ENCODE assay signal across 8 cellular contexts in the genomic region with DNA sequence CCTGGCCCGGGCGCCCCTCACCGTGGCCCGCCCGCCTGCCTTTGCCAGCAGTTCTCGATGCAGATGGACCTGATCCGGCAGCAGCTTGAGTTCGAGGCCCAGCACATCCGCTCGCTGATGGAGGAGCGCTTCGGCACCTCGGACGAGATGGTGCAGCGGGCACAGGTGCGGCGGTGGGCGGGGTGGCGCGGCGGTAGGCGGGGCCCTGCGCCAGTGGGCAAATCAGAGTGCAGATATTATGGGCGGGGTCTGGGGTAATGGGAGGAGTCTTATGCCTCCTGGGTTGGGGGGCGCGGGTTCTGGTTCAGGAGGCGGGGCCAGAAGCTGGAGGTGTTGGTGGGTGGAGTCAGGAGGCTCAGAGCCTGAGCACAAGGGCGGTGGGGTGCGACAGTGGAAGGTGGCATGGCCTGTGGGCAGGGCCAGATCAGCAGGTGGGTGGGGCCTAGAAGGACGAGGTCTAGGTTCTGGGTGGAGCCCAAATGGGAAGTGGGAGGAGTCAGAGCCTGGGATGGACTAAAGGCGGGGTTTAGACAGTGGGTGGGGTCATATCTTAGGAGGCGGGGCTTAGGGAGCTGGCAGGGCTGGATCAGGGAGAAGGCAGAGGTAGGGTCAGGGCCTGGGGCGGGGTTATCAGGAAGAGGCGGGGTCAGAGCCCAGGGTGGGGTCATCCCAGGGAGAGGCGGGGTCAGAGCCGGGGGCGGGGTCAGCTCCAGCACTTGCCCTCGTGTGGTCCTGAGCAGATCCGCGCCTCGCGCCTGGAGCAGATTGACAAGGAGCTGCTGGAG. TPM values are rescaled to one million over a fixed set of nuclear protein-coding genes. Genes with fewer than 3 reads are reported as not detected.
DNase-seq lines count a peak whose midpoint lies in the region; ATAC-seq, FAIRE-seq and TF ChIP-seq lines count a peak whose summit lies in the region.

No MANE protein-coding gene starts in this region.

- peaks cover 3% of the 10 kb centered on the region for H3K4me1 ChIP-seq in OCI-LY1 (ENCODE audit: insufficient read depth, low read length, severe bottlenecking)

- no peak for TF ChIP-seq CTCF in OCI-LY1 (IDR thresholded peaks at IDR 0.05; ENCODE audit: low read length)
- TF ChIP-seq CTCF in chondrocyte (IDR thresholded peaks at IDR 0.05) = no peak

- intact Hi-C loops in activated naive CD4-positive, alpha-beta T cell treated with anti-CD3 and anti-CD28 coated beads for 36 hours (cut with micrococcal nuclease) = no loop called here

- no peak for TF ChIP-seq POLR2A in GM12892 (IDR thresholded peaks at IDR 0.05; ENCODE audit: low read depth, low read length)

- no peaks in the 10 kb centered on the region; the same call in 1 of the 2 replicates for H3K27me3 ChIP-seq in OCI-LY1 (ENCODE audit: insufficient read depth, low read length)

- no peaks in the 10 kb centered on the region for H4K20me1 ChIP-seq in OCI-LY1 (ENCODE audit: insufficient read depth, low read length)

- H3K4me1 Mint-ChIP-seq in activated naive CD4-positive, alpha-beta T cell treated with anti-CD3 and anti-CD28 coated beads for 36 hours (ENCODE audit: low read depth) = peaks cover 17% of the 10 kb centered on the region
- peaks cover 9% of the 10 kb centered on the region for H3K4me1 Mint-ChIP-seq in chondrocyte (ENCODE audit: low read depth)

- peak overlapping the region; percentile 15; the same call in 1 of the 2 replicates for H3K4me2 ChIP-seq in OCI-LY1 (ENCODE audit: low read length)

- no peak overlapping the region for H3K9ac ChIP-seq in OCI-LY1 (ENCODE audit: low read length)

- H2AFZ ChIP-seq in OCI-LY1 (ENCODE audit: low read length) = no peak overlapping the region

- H3K36me3 ChIP-seq in OCI-LY1 (ENCODE audit: insufficient read depth, low read length) = no peaks in the 10 kb centered on the region

- FAIRE-seq in GM12892 (lab: Jason Lieb, UNC) = peak; percentile 77

- H3K36me3 Mint-ChIP-seq in activated naive CD4-positive, alpha-beta T cell treated with anti-CD3 and anti-CD28 coated beads for 36 hours (ENCODE audit: low read depth) = peaks cover 2% of the 10 kb centered on the region
- peaks cover 6% of the 10 kb centered on the region for H3K36me3 Mint-ChIP-seq in chondrocyte (ENCODE audit: low read depth)

- H3K27me3 Mint-ChIP-seq in activated naive CD4-positive, alpha-beta T cell treated with anti-CD3 and anti-CD28 coated beads for 36 hours (ENCODE audit: low read depth) = peaks cover 43% of the 10 kb centered on the region
- H3K27me3 Mint-ChIP-seq in chondrocyte (ENCODE audit: low read depth) = peaks cover 21% of the 10 kb centered on the region

- H3K9me2 ChIP-seq in OCI-LY1 (ENCODE audit: low read depth, low read length) = no peaks in the 10 kb centered on the region

- no peaks in the 10 kb centered on the region for H3K9me3 Mint-ChIP-seq in activated naive CD4-positive, alpha-beta T cell treated with anti-CD3 and anti-CD28 coated beads for 36 hours
- H3K9me3 Mint-ChIP-seq in chondrocyte (ENCODE audit: low read depth) = no peaks in the 10 kb centered on the region

- ATAC-seq in stimulated activated naive CD8-positive, alpha-beta T cell treated with anti-CD3 and anti-CD28 coated beads, Interleukin-15, Interleukin-2, amounts not matched to agents 100 U/mL and 50 U/mL, for 24 hours = peak; percentile 67
- no peak for ATAC-seq in HG02588 (IDR thresholded peaks at IDR 0.05; ENCODE audit: unreplicated experiment)

- DNase-seq in AG08395 (ENCODE audit: low spot score) (peak; percentile 65), GM12892 (ENCODE audit: insufficient read length) (peak; percentile 71), hepatic stellate cell (ENCODE audit: low spot score) (peak; percentile 80), chondrocyte (ENCODE audit: low spot score) (no peak)
- peak; percentile 72 for DNase-seq in activated naive CD4-positive, alpha-beta T cell treated with anti-CD3 and anti-CD28 coated beads for 36 hours
- peak; percentile 71 for DNase-seq in stimulated activated naive CD8-positive, alpha-beta T cell treated with anti-CD3 and anti-CD28 coated beads, Interleukin-15, Interleukin-2, amounts not matched to agents 100 U/mL and 50 U/mL, for 24 hours

- no peaks in the 10 kb centered on the region for H3K9me3 ChIP-seq in OCI-LY1 (ENCODE audit: low read length)

- no peak overlapping the region for H3K4me3 ChIP-seq in OCI-LY1 (ENCODE audit: low read depth, low read length, poor library complexity, severe bottlenecking)

- no peak overlapping the region for H3K4me3 Mint-ChIP-seq in activated naive CD4-positive, alpha-beta T cell treated with anti-CD3 and anti-CD28 coated beads for 36 hours
- H3K4me3 Mint-ChIP-seq in chondrocyte (ENCODE audit: unreplicated experiment) = no peak overlapping the region

- no peaks in the 10 kb centered on the region for H3F3A ChIP-seq in OCI-LY1 (ENCODE audit: insufficient read depth, low read length)

- no peak overlapping the region for H3K27ac ChIP-seq in OCI-LY1 (ENCODE audit: low read depth, low read length, poor library complexity, severe bottlenecking)

- CTCF ChIA-PET in activated naive CD4-positive, alpha-beta T cell treated with anti-CD3 and anti-CD28 coated beads for 36 hours (lab: Charles Lee) = interaction anchor here (0.6 to 2.5 kb wide), 2 partner anchors 10 to 12 kb away, joined by 3 to 11 read pairs; no protein-coding TSS in a partner anchor

- no peaks in the 10 kb centered on the region for H3K79me2 ChIP-seq in OCI-LY1 (ENCODE audit: insufficient read depth, low read length)

- H3K27ac Mint-ChIP-seq in activated naive CD4-positive, alpha-beta T cell treated with anti-CD3 and anti-CD28 coated beads for 36 hours = no peak overlapping the region
- H3K27ac Mint-ChIP-seq in chondrocyte (ENCODE audit: unreplicated experiment) = no peak overlapping the region

RNA-seq across cellular contexts. Expression of gene APC2, which starts 5.6 kb away (rescaled TPM):
- polyA plus RNA-seq in GM12892 (2012; ENCODE audit: missing spikeins) = 0.23 TPM
- total RNA-seq in activated naive CD4-positive, alpha-beta T cell treated with anti-CD3 and anti-CD28 coated beads for 36 hours = under 1 TPM; 0.07 to 0.12 TPM
- 1.4 to 3.9 TPM (median 3.9 TPM) in 3 replicates for total RNA-seq in chondrocyte

RNA-seq across cellular contexts. Expression of gene RPS15, which starts 17.3 kb away (rescaled TPM):
- polyA plus RNA-seq in GM12892 (2012; ENCODE audit: missing spikeins) = 1,490 TPM
- total RNA-seq in activated naive CD4-positive, alpha-beta T cell treated with anti-CD3 and anti-CD28 coated beads for 36 hours = 1,000 to 10,000 TPM; 1,902 to 1,906 TPM
- total RNA-seq in chondrocyte = 614 to 734 TPM (median 636 TPM) in 3 replicates

RNA-seq across cellular contexts. Expression of gene C19orf25, which starts 23.5 kb away (rescaled TPM):
- 11.2 TPM for polyA plus RNA-seq in GM12892 (2012; ENCODE audit: missing spikeins)
- 10 to 100 TPM; 17.5 to 20.8 TPM for total RNA-seq in activated naive CD4-positive, alpha-beta T cell treated with anti-CD3 and anti-CD28 coated beads for 36 hours
- 23.3 to 24.7 TPM (median 24.2 TPM) in 3 replicates for total RNA-seq in chondrocyte

RNA-seq across cellular contexts. Expression of gene PCSK4, which starts 34.6 kb away (rescaled TPM):
- polyA plus RNA-seq in GM12892 (2012; ENCODE audit: missing spikeins) = 1.00 TPM
- 1 to 10 TPM; 1.5 to 1.7 TPM for total RNA-seq in activated naive CD4-positive, alpha-beta T cell treated with anti-CD3 and anti-CD28 coated beads for 36 hours
- total RNA-seq in chondrocyte = 3.3 to 4.0 TPM (median 3.9 TPM) in 3 replicates

RNA-seq across cellular contexts. Expression of gene REEP6, which starts 35.5 kb away (rescaled TPM):
- polyA plus RNA-seq in GM12892 (2012; ENCODE audit: missing spikeins) = 0.45 TPM
- 1 to 10 TPM; 1.3 to 1.6 TPM for total RNA-seq in activated naive CD4-positive, alpha-beta T cell treated with anti-CD3 and anti-CD28 coated beads for 36 hours
- 2.7 to 3.9 TPM (median 2.8 TPM) in 3 replicates for total RNA-seq in chondrocyte
